ENCODE assay signal across 8 cellular contexts in the genomic region with DNA sequence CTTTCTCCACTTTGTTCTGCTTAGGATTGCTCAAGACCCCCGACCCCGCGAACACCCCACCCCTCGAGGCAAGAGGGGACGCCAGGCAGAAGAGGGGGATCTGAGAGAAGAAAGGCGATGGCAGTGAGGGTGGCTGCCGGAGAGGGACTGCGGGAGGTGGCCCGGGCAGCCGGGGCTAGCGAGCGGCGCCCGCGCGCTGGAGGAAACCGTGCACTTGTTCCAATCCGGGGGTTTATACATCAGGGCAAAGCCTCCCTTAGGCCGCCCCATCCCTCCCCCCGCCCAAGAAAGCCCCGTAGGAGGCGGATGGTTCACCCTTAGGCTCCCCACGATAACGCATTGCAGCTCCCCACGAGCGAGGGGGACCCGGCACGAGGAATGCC. TPM values are rescaled to one million over a fixed set of nuclear protein-coding genes. Genes with fewer than 3 reads are reported as not detected.
DNase-seq lines count a peak whose midpoint lies in the region; ATAC-seq and TF ChIP-seq lines count a peak whose summit lies in the region.

No MANE protein-coding gene starts in this region.

- WGBS in gastroesophageal sphincter (ENCODE audit: low coverage in 1 of 2), 2 donors, result no CpG with 5 or more reads among the region's 28 CpGs

- H3K4me3 Mint-ChIP-seq in progenitor cell of endocrine pancreas (ENCODE audit: low read depth), result peak overlapping the region; percentile 97

- H3K27ac ChIP-seq in gastroesophageal sphincter, result no peak overlapping the region

- H3K27ac Mint-ChIP-seq in progenitor cell of endocrine pancreas, result peak overlapping the region; percentile 73

- peak overlapping the region; percentile 42 to 55 for H3K4me3 ChIP-seq in gastroesophageal sphincter

- H3K9me3 Mint-ChIP-seq in progenitor cell of endocrine pancreas (ENCODE audit: low read depth), result no peaks in the 10 kb centered on the region

- no peaks in the 10 kb centered on the region for H3K9me3 ChIP-seq in gastroesophageal sphincter

- DNase-seq in COLO668 (lab: John Stamatoyannopoulos, UW; ENCODE audit: unreplicated experiment), result peak; percentile 55
- peak; percentile 8 for DNase-seq in SK-N-DZ (ENCODE audit: low spot score)
- DNase-seq in progenitor cell of endocrine pancreas (ENCODE audit: low spot score, unreplicated experiment), result peak; percentile 24
- DNase-seq in stimulated activated CD4-positive, alpha-beta T cell treated with anti-CD3 and anti-CD28 coated beads, Interleukin-4, amount 100 ng/mL, for 24 hours, result no peak
- DNase-seq in OCI-M2 (lab: John Stamatoyannopoulos, UW; ENCODE audit: unreplicated experiment), result no peak

- no peak for TF ChIP-seq POLR2A in gastroesophageal sphincter (IDR thresholded peaks at IDR 0.05)

- no peak for ATAC-seq in gastroesophageal sphincter
- no peak for ATAC-seq in HG02763 (IDR thresholded peaks at IDR 0.05; ENCODE audit: unreplicated experiment)
- ATAC-seq in GM19467 (IDR thresholded peaks at IDR 0.05; ENCODE audit: unreplicated experiment), result no peak

- H3K27me3 ChIP-seq in gastroesophageal sphincter, result peaks cover 69% of the 10 kb centered on the region

- TF ChIP-seq CTCF in gastroesophageal sphincter (IDR thresholded peaks at IDR 0.05) (no peak), progenitor cell of endocrine pancreas (IDR thresholded peaks at IDR 0.05; ENCODE audit: unreplicated experiment) (no peak)

- H3K4me1 ChIP-seq in gastroesophageal sphincter, result peaks cover 0 to 21% (median 8%) of the 10 kb centered on the region in 3 donors

- TF ChIP-seq EP300 in gastroesophageal sphincter (IDR thresholded peaks at IDR 0.05), result no peak

- H3K27me3 Mint-ChIP-seq in progenitor cell of endocrine pancreas, result peaks cover 3% of the 10 kb centered on the region

- no peaks in the 10 kb centered on the region for H3K36me3 ChIP-seq in gastroesophageal sphincter

- peaks cover 7% of the 10 kb centered on the region for H3K4me1 Mint-ChIP-seq in progenitor cell of endocrine pancreas (ENCODE audit: low read depth)

- H3K36me3 Mint-ChIP-seq in progenitor cell of endocrine pancreas (ENCODE audit: insufficient read depth), result no peaks in the 10 kb centered on the region

RNA-seq across cellular contexts. Expression of gene ERC2, which starts 0.5 kb away (rescaled TPM):
- polyA plus RNA-seq in SK-N-DZ (2014; cell fraction: cytosol; rRNA removed), result 2.5 and 5.2 TPM in 2 replicates
- 2.2 and 5.8 TPM in 2 replicates for polyA plus RNA-seq in SK-N-DZ (2014; cell fraction: nucleus; rRNA removed)
- total RNA-seq in gastroesophageal sphincter (1 to 10 TPM in 3 of 4 donors, under 1 TPM in 1; 0.81 to 2.9 (median 1.6) TPM), progenitor cell of endocrine pancreas (32.5 and 34.8 TPM in 2 replicates)

Comparison
In these comparisons a context has a peak if more than half of its experiments do, and no peak if none do; other contexts are left out.
1. DNase-seq: peak in COLO668 (single experiment), SK-N-DZ (single experiment) and progenitor cell of endocrine pancreas (single experiment); none in stimulated activated CD4-positive, alpha-beta T cell treated with anti-CD3 and anti-CD28 coated beads, Interleukin-4, amount 100 ng/mL, for 24 hours (single experiment) and OCI-M2 (single experiment).